Comparison of ENCODE assay signal across 16 cellular contexts in the genomic region with DNA sequence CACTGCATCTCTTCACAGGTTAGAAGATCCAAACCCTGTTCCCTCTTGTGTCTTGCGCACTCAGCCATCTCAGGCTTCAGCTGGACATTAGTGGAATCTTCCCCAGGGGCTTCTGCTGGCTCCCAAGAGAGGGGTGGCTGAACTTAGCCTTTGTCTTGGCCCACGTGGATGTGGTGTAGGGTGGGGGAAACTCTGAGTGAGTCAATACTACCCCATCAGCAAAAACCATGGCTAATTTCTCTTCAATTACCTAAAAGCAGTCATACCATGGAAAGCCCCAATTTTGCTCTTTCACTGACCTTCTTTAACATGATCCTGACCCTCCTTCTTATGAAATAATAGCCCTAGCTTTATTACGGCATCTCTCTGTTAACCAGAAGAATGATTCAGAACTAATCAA.
DNase-seq lines count a peak whose midpoint lies in the region; ATAC-seq and TF ChIP-seq lines count a peak whose summit lies in the region.
"Had no signal": no experiment of that assay in that cellular context is flagged by ENCODE, and none has a peak within 500 bp of the region (broad histone marks: within the 10 kb centered on the region; RNA-seq: fewer than 3 reads in every experiment).

No MANE protein-coding gene starts in this region.

- peak; percentile 33 for ATAC-seq in activated naive CD8-positive, alpha-beta T cell treated with anti-CD3 and anti-CD28 coated beads, Interleukin-2, amount 50 U/mL, for 24 hours
- ATAC-seq in HG02588 (IDR thresholded peaks at IDR 0.05; ENCODE audit: unreplicated experiment): peak; percentile 88
- ATAC-seq in HG03175 (IDR thresholded peaks at IDR 0.05; ENCODE audit: unreplicated experiment): peak; percentile 50
- no peak for ATAC-seq in SK-N-SH treated with all-trans-retinoic acid at 6 μM for 48 hours
- no peak for ATAC-seq in GM18519 (IDR thresholded peaks at IDR 0.05; ENCODE audit: low FRiP score, unreplicated experiment)
- ATAC-seq: T-helper 17 cell had no signal

- peaks cover 4% of the 10 kb centered on the region for H3K27me3 Mint-ChIP-seq in activated naive CD8-positive, alpha-beta T cell treated with anti-CD3 and anti-CD28 coated beads, Interleukin-2, amount 50 U/mL, for 24 hours
- H3K27me3 Mint-ChIP-seq in activated naive CD8-positive, alpha-beta T cell treated with anti-CD3 and anti-CD28 coated beads for 36 hours: peaks cover 11% of the 10 kb centered on the region

- H3K27ac Mint-ChIP-seq in activated naive CD8-positive, alpha-beta T cell treated with anti-CD3 and anti-CD28 coated beads, Interleukin-2, amount 50 U/mL, for 24 hours: no peak overlapping the region
- no peak overlapping the region for H3K27ac Mint-ChIP-seq in activated naive CD8-positive, alpha-beta T cell treated with anti-CD3 and anti-CD28 coated beads for 36 hours
- H3K27ac Mint-ChIP-seq: T-helper 17 cell had no signal

- H3K4me3 Mint-ChIP-seq in activated naive CD8-positive, alpha-beta T cell treated with anti-CD3 and anti-CD28 coated beads, Interleukin-2, amount 50 U/mL, for 24 hours: no peak overlapping the region
- no peak overlapping the region for H3K4me3 Mint-ChIP-seq in activated naive CD8-positive, alpha-beta T cell treated with anti-CD3 and anti-CD28 coated beads for 36 hours
- H3K4me3 Mint-ChIP-seq: T-helper 17 cell had no signal

- H3K9me3 Mint-ChIP-seq in activated naive CD8-positive, alpha-beta T cell treated with anti-CD3 and anti-CD28 coated beads, Interleukin-2, amount 50 U/mL, for 24 hours: no peaks in the 10 kb centered on the region
- H3K9me3 Mint-ChIP-seq in activated naive CD8-positive, alpha-beta T cell treated with anti-CD3 and anti-CD28 coated beads for 36 hours: no peaks in the 10 kb centered on the region

- no peak for DNase-seq in activated naive CD8-positive, alpha-beta T cell treated with anti-CD3 and anti-CD28 coated beads, Interleukin-2, amount 50 U/mL, for 24 hours
- DNase-seq in activated naive CD8-positive, alpha-beta T cell treated with anti-CD3 and anti-CD28 coated beads for 36 hours: no peak
- DNase-seq in NCI-H187 (lab: John Stamatoyannopoulos, UW) (no peak), 8988T (no peak)
- DNase-seq: amniotic stem cell; DMS53; foreskin keratinocyte; NCI-H1105; NCI-H2171 treated with DMSO at 0.1 percent for 48 hours; stimulated activated CD4-positive, alpha-beta T cell treated with anti-CD3 and anti-CD28 coated beads, Interleukin-4, amount 100 ng/mL, for 24 hours; T-helper 17 cell; thyroid gland had no signal

- no peaks in the 10 kb centered on the region for H3K36me3 Mint-ChIP-seq in activated naive CD8-positive, alpha-beta T cell treated with anti-CD3 and anti-CD28 coated beads, Interleukin-2, amount 50 U/mL, for 24 hours (ENCODE audit: low read depth)
- no peaks in the 10 kb centered on the region for H3K36me3 Mint-ChIP-seq in activated naive CD8-positive, alpha-beta T cell treated with anti-CD3 and anti-CD28 coated beads for 36 hours

- H3K4me1 Mint-ChIP-seq in activated naive CD8-positive, alpha-beta T cell treated with anti-CD3 and anti-CD28 coated beads, Interleukin-2, amount 50 U/mL, for 24 hours: no peaks in the 10 kb centered on the region
- no peaks in the 10 kb centered on the region for H3K4me1 Mint-ChIP-seq in activated naive CD8-positive, alpha-beta T cell treated with anti-CD3 and anti-CD28 coated beads for 36 hours
- H3K4me1 Mint-ChIP-seq: T-helper 17 cell had no signal

TF ChIP-seq in SK-N-SH treated with all-trans-retinoic acid at 6 μM for 48 hours, 23 proteins besides CTCF, POLR2A, EP300 and RAD21:
- no peak for TF ChIP-seq CREB5 (CRISPR knock-in tag; IDR thresholded peaks at IDR 0.05; ENCODE audit: low read depth)
- no peak for TF ChIP-seq ZFP3 (CRISPR knock-in tag; IDR thresholded peaks at IDR 0.05)
- TF ChIP-seq ZNF70 (CRISPR knock-in tag; IDR thresholded peaks at IDR 0.05): no peak
- TF ChIP-seq CSDC2 (CRISPR knock-in tag; IDR thresholded peaks at IDR 0.05): no peak
- no peak for TF ChIP-seq RARB (CRISPR knock-in tag; IDR thresholded peaks at IDR 0.05)
- no peak for TF ChIP-seq ZNF565 (CRISPR knock-in tag; conservative IDR thresholded peaks at IDR 0.05; ENCODE audit: low read depth)
- TF ChIP-seq ZC3H10 (CRISPR knock-in tag; IDR thresholded peaks at IDR 0.05): no peak
- TF ChIP-seq, protein P1, sequence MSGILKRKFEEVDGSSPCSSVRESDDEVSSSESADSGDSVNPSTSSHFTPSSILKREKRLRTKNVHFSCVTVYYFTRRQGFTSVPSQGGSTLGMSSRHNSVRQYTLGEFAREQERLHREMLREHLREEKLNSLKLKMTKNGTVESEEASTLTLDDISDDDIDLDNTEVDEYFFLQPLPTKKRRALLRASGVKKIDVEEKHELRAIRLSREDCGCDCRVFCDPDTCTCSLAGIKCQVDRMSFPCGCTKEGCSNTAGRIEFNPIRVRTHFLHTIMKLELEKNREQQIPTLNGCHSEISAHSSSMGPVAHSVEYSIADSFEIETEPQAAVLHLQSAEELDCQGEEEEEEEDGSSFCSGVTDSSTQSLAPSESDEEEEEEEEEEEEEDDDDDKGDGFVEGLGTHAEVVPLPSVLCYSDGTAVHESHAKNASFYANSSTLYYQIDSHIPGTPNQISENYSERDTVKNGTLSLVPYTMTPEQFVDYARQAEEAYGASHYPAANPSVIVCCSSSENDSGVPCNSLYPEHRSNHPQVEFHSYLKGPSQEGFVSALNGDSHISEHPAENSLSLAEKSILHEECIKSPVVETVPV (CRISPR knock-in tag; IDR thresholded peaks at IDR 0.05): no peak
- TF ChIP-seq, protein P2, sequence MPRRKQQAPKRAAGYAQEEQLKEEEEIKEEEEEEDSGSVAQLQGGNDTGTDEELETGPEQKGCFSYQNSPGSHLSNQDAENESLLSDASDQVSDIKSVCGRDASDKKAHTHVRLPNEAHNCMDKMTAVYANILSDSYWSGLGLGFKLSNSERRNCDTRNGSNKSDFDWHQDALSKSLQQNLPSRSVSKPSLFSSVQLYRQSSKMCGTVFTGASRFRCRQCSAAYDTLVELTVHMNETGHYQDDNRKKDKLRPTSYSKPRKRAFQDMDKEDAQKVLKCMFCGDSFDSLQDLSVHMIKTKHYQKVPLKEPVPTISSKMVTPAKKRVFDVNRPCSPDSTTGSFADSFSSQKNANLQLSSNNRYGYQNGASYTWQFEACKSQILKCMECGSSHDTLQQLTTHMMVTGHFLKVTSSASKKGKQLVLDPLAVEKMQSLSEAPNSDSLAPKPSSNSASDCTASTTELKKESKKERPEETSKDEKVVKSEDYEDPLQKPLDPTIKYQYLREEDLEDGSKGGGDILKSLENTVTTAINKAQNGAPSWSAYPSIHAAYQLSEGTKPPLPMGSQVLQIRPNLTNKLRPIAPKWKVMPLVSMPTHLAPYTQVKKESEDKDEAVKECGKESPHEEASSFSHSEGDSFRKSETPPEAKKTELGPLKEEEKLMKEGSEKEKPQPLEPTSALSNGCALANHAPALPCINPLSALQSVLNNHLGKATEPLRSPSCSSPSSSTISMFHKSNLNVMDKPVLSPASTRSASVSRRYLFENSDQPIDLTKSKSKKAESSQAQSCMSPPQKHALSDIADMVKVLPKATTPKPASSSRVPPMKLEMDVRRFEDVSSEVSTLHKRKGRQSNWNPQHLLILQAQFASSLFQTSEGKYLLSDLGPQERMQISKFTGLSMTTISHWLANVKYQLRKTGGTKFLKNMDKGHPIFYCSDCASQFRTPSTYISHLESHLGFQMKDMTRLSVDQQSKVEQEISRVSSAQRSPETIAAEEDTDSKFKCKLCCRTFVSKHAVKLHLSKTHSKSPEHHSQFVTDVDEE (CRISPR knock-in tag; IDR thresholded peaks at IDR 0.05): no peak
- TF ChIP-seq GLIS3 (CRISPR knock-in tag; IDR thresholded peaks at IDR 0.05): no peak
- no peak for TF ChIP-seq OSR1 (CRISPR knock-in tag; IDR thresholded peaks at IDR 0.05)
- TF ChIP-seq POU6F1 (CRISPR knock-in tag; IDR thresholded peaks at IDR 0.05; ENCODE audit: borderline replicate concordance, low read depth): no peak
- no peak for TF ChIP-seq TCF4 (CRISPR knock-in tag; IDR thresholded peaks at IDR 0.05; ENCODE audit: borderline replicate concordance)
- TF ChIP-seq BACH2 (CRISPR knock-in tag; IDR thresholded peaks at IDR 0.05; ENCODE audit: borderline replicate concordance): no peak
- no peak for TF ChIP-seq ZFP30 (CRISPR knock-in tag; IDR thresholded peaks at IDR 0.05)
TF ChIP-seq in SK-N-SH treated with all-trans-retinoic acid at 6 μM for 48 hours: peak in this region for 0.

Comparison
In these comparisons a context has a peak if more than half of its experiments do, and no peak if none do; other contexts are left out.
1. ATAC-seq: peak in activated naive CD8-positive, alpha-beta T cell treated with anti-CD3 and anti-CD28 coated beads, Interleukin-2, amount 50 U/mL, for 24 hours (single experiment), HG02588 (single experiment) and HG03175 (single experiment); none in SK-N-SH treated with all-trans-retinoic acid at 6 μM for 48 hours (single experiment) and GM18519 (single experiment).